8 cellular contexts compared by ENCODE assay signal in the genomic region with DNA sequence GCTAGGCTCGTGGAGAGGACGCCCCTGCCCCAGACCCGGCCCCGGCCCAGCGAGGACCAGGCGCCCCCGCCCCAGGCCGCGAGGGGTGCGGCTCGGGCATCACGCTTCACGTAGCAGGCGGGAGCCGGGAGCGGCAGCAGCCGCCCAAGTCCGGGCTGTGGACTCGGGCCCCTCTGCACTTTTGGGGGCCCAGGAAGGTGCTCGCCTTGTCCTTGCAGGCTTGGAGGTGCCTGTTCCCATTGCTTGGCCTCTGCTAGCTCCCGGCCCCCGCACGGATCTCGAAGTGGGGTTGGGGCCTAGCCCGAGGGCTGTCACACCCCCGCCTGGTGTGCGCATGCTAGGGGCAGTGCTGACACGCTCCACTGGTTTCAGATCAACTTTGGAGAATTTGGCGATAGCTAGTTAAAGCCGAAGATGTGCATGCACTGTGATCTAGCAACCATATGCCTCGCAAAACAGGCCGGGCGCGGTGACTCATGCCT. TPM values are rescaled to one million over a fixed set of nuclear protein-coding genes. Genes with fewer than 3 reads are reported as not detected.
DNase-seq lines count a peak whose midpoint lies in the region; ATAC-seq, FAIRE-seq and TF ChIP-seq lines count a peak whose summit lies in the region.

No MANE protein-coding gene starts in this region.

- POLR2A ChIA-PET in A549 (lab: Yijun Ruan, JAX), result interaction anchor here (1.0 to 2.0 kb wide), 3 partner anchors 16 to 55 kb away, joined by 3 to 7 read pairs (median 7); partner anchors contain the start of gene WSB1

- TF ChIP-seq RAD21 in A549 (conservative IDR thresholded peaks at IDR 0.05 in 1 of 2, IDR thresholded peaks at IDR 0.05 in 1 of 2), result no peak

- 0 out of 2 replicates have a peak overlapping the region, but pooled peaks have one; percentile 27 for H3K9ac ChIP-seq in OCI-LY3 (ENCODE audit: low read length)

- no peaks in the 10 kb centered on the region for H3K36me3 ChIP-seq in OCI-LY3 (replicated peaks; ENCODE audit: low read depth, low read length)
- no peaks in the 10 kb centered on the region for H3K36me3 ChIP-seq in pancreas

- peak overlapping the region; percentile 77; the same call in 1 of the 2 replicates for H2AFZ ChIP-seq in OCI-LY3 (ENCODE audit: low read depth, low read length)

- DNase-seq in A549 (ENCODE audit: low read depth in 1 of 2, low spot score in 1 of 2) (no peak), fibroblast of villous mesenchyme (ENCODE audit: low read depth) (peak; percentile 75), pancreas (peak in 2 of 6 donors; percentile 49 to 78), ureter (ENCODE audit: low spot score) (no peak), frontal cortex (ENCODE audit: low spot score in 2 of 2) (no peak)
- DNase-seq in activated naive CD4-positive, alpha-beta T cell treated with Interleukin-2 at 50 U/mL for 16 hours, result no peak

- H3K4me3 ChIP-seq in A549 (no peak overlapping the region; the same call in 2 of the 3 replicates), OCI-LY3 (ENCODE audit: low read length) (peak overlapping the region; percentile 81), fibroblast of villous mesenchyme (ENCODE audit: low read depth, low read length) (no peak overlapping the region), pancreas (peak overlapping the region in 1 of 4 donors; percentile 47)

- TF ChIP-seq CTCF in A549 (IDR thresholded peaks at IDR 0.05) (no peak), OCI-LY3 (IDR thresholded peaks at IDR 0.05; ENCODE audit: low read depth, low read length) (no peak), fibroblast of villous mesenchyme (IDR thresholded peaks at IDR 0.05; ENCODE audit: insufficient read depth, low read depth, low read length) (no peak), pancreas (IDR thresholded peaks at IDR 0.05) (no peak)

- H3K4me1 ChIP-seq in A549 (peaks cover 28% of the 10 kb centered on the region), OCI-LY3 (ENCODE audit: low read length) (peaks cover 38% of the 10 kb centered on the region), pancreas (peaks cover 0 to 15% (median 0%) of the 10 kb centered on the region in 3 donors)

- H4K20me1 ChIP-seq in OCI-LY3 (ENCODE audit: insufficient read depth, low read length), result no peaks in the 10 kb centered on the region

- no peak for TF ChIP-seq POLR2A in A549 (IDR thresholded peaks at IDR 0.05; ENCODE audit: low read length)

- ATAC-seq in A549 (no peak), pancreas (no peak), HG02759 (IDR thresholded peaks at IDR 0.05; ENCODE audit: unreplicated experiment) (no peak)

- FAIRE-seq in A549 (lab: Jason Lieb, UNC) (no peak), pancreas (lab: Jason Lieb, UNC) (no peak), frontal cortex (lab: Jason Lieb, UNC) (no peak)

- H3K4me2 ChIP-seq in A549 (peak overlapping the region; percentile 80), OCI-LY3 (ENCODE audit: low read length) (peak overlapping the region; percentile 92)

- no peaks in the 10 kb centered on the region for H3K79me2 ChIP-seq in OCI-LY3 (ENCODE audit: low read length)

- no peaks in the 10 kb centered on the region for H3K9me3 ChIP-seq in A549
- no peaks in the 10 kb centered on the region for H3K9me3 ChIP-seq in OCI-LY3 (ENCODE audit: insufficient read depth, low read length)
- no peaks in the 10 kb centered on the region for H3K9me3 ChIP-seq in pancreas

- WGBS in A549 (ENCODE audit: missing lambda C conversion rate), result 96% methylated on average over 24 of the region's 34 CpGs
- WGBS in pancreas, 2 donors, result 82 to 91% methylated on average over 27 to 34 of the region's 34 CpGs

- H3K27me3 ChIP-seq in OCI-LY3 (ENCODE audit: low read depth, low read length), result peaks cover 5% of the 10 kb centered on the region
- H3K27me3 ChIP-seq in pancreas, result no peaks in the 10 kb centered on the region

- TF ChIP-seq EP300 in A549 (IDR thresholded peaks at IDR 0.05), result no peak

- intact Hi-C loops in pancreas (cut with DNase I), result loop anchor here in 2 of 3 donors (10.0 kb wide), 2 partner anchors 255 to 295 kb away; no protein-coding TSS in a partner anchor

- H3K27ac ChIP-seq in A549, result peak overlapping the region; percentile 78 to 91
- no peak overlapping the region for H3K27ac ChIP-seq in OCI-LY3 (ENCODE audit: low read length)
- H3K27ac ChIP-seq in pancreas, result peak overlapping the region; percentile 27 to 80 (median 52)

- CTCF ChIA-PET in A549 (lab: Yijun Ruan, JAX), result interaction anchor here (0.6 to 21.9 kb wide), 24 partner anchors 9 to 531 kb away, joined by 3 to 358 read pairs (median 4); no protein-coding TSS in a partner anchor

TF ChIP-seq in A549, 52 proteins besides CTCF, POLR2A, EP300 and RAD21:
- TF ChIP-seq, protein P1, sequence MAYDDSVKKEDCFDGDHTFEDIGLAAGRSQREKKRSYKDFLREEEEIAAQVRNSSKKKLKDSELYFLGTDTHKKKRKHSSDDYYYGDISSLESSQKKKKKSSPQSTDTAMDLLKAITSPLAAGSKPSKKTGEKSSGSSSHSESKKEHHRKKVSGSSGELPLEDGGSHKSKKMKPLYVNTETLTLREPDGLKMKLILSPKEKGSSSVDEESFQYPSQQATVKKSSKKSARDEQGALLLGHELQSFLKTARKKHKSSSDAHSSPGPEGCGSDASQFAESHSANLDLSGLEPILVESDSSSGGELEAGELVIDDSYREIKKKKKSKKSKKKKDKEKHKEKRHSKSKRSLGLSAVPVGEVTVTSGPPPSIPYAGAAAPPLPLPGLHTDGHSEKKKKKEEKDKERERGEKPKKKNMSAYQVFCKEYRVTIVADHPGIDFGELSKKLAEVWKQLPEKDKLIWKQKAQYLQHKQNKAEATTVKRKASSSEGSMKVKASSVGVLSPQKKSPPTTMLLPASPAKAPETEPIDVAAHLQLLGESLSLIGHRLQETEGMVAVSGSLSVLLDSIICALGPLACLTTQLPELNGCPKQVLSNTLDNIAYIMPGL (CRISPR knock-in tag; IDR thresholded peaks at IDR 0.05; ENCODE audit: borderline replicate concordance), result no peak
- TF ChIP-seq FOSL2 (IDR thresholded peaks at IDR 0.05), result no peak
- 0 out of 2 replicates have a peak, but pooled peaks have one; percentile 47 for TF ChIP-seq FOSL2 (CRISPR knock-in tag; IDR thresholded peaks at IDR 0.05)

RNA-seq across cellular contexts. Expression of gene WSB1, which starts 55.7 kb away (rescaled TPM):
- polyA plus RNA-seq in A549 (2011; rRNA removed) (107 and 111 TPM in 2 replicates), A549 (2017; fragmentation: RNase III; extraction: RNeasy Plus Mini Kit Qiagen cat#74134 plus additional on column Dnase treatment) (41.1 to 50.7 TPM (median 46.0 TPM) in 3 replicates), pancreas (10 to 100 TPM; 49.8 to 84.3 TPM)
- 81.8 and 97.0 TPM in 2 replicates for polyA plus RNA-seq in A549 (2012; cell fraction: cytosol; rRNA removed)
- 137 and 157 TPM in 2 replicates for polyA plus RNA-seq in A549 (2012; cell fraction: nucleus; rRNA removed)
- 31.2 and 45.5 TPM in 2 replicates for polyA minus RNA-seq in A549 (2011; rRNA and poly(A)+ RNA removed)
- total RNA-seq in fibroblast of villous mesenchyme (135 and 208 TPM in 2 replicates), pancreas (10 to 100 TPM; 41.3 to 73.7 (median 50.3) TPM), ureter (204 TPM), frontal cortex (187 TPM)
